In the genomic region with DNA sequence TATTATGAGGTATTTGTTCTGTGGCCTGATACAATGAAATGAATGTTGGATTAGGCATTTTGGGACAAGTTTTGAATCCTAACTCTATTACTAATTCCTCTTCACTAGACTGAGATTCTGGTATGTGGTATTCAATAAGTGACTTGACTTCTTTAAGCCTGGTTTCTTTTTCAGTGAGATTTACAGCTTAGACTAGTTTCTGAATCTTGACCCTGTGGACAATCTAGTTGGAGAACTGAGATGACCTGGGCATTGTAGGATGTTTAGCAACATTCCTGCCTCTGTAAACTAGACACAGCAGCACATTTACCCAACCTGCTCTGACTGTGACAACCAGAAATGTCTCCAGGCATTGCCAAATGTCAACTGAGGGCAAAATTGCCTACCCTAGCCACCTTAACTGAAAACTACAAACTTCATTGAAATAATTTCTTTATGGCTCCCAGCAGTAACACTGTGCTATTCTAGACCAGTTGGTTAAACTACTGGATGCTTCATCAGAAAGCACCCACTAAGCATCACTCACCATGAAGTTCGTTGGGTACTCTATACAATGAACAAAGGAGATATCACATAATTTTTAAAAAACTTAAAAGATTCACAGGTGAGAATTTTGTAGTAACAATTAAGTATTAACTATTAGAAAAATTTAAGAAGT, we compare ENCODE assay signal across 12 cellular contexts. TPM values are rescaled to one million over a fixed set of nuclear protein-coding genes. Genes with fewer than 3 reads are reported as not detected.
A peak's percentile ranks its signal among the peaks of the same experiment; 100 is the strongest.
DNase-seq lines count a peak whose midpoint lies in the region; ATAC-seq lines count a peak whose summit lies in the region.
"Had no signal": no experiment of that assay in that cellular context is flagged by ENCODE, and none has a peak within 500 bp of the region (broad histone marks: within the 10 kb centered on the region; RNA-seq: fewer than 3 reads in every experiment).

No MANE protein-coding gene starts in this region.

- peaks cover 75% of the 10 kb centered on the region for H3K4me1 Mint-ChIP-seq in activated T-cell treated with anti-CD3 and anti-CD28 coated beads, Interleukin-2, amount 50 U/mL, for 24 hours (ENCODE audit: low read depth)
- H3K4me1 Mint-ChIP-seq in IgD-negative memory B cell = peaks cover 54 to 65% (median 55%) of the 10 kb centered on the region in 3 donors

- H3K9me3 Mint-ChIP-seq in activated T-cell treated with anti-CD3 and anti-CD28 coated beads, Interleukin-2, amount 50 U/mL, for 24 hours = no peaks in the 10 kb centered on the region
- no peaks in the 10 kb centered on the region for H3K9me3 Mint-ChIP-seq in IgD-negative memory B cell

- 90% methylated on average over 1 of the region's 1 CpG for WGBS in thymus

- peak overlapping the region; percentile 96 for H3K27ac Mint-ChIP-seq in activated T-cell treated with anti-CD3 and anti-CD28 coated beads, Interleukin-2, amount 50 U/mL, for 24 hours
- peak overlapping the region; percentile 70 to 98 (median 95) for H3K27ac Mint-ChIP-seq in IgD-negative memory B cell

- H3K27ac ChIP-seq in effector memory CD4-positive, alpha-beta T cell (ENCODE audit: insufficient read depth, low read length, poor library complexity, severe bottlenecking) = peak overlapping the region; percentile 89
- H3K27ac ChIP-seq in thymus (ENCODE audit: low read depth) = peak overlapping the region; percentile 82
- H3K27ac ChIP-seq: BLaER1 had no signal

- H3K27me3 Mint-ChIP-seq in activated T-cell treated with anti-CD3 and anti-CD28 coated beads, Interleukin-2, amount 50 U/mL, for 24 hours = no peaks in the 10 kb centered on the region
- H3K27me3 Mint-ChIP-seq in IgD-negative memory B cell = no peaks in the 10 kb centered on the region

- H3K4me3 Mint-ChIP-seq in activated T-cell treated with anti-CD3 and anti-CD28 coated beads, Interleukin-2, amount 50 U/mL, for 24 hours = peak overlapping the region; percentile 75
- H3K4me3 Mint-ChIP-seq in IgD-negative memory B cell = peak overlapping the region; percentile 39 to 89 (median 69)

- no peaks in the 10 kb centered on the region for H3K36me3 ChIP-seq in effector memory CD4-positive, alpha-beta T cell (ENCODE audit: control insufficient read depth, insufficient read depth, low read length)
- H3K36me3 ChIP-seq in thymus (ENCODE audit: control insufficient read depth, insufficient read depth) = no peaks in the 10 kb centered on the region
- H3K36me3 ChIP-seq: BLaER1 had no signal

- no peaks in the 10 kb centered on the region for H3K27me3 ChIP-seq in effector memory CD4-positive, alpha-beta T cell (replicated peaks; ENCODE audit: control insufficient read depth, insufficient read depth, low read length, poor library complexity, severe bottlenecking)
- H3K27me3 ChIP-seq in thymus (ENCODE audit: control insufficient read depth, insufficient read depth) = no peaks in the 10 kb centered on the region
- H3K27me3 ChIP-seq: BLaER1, body of pancreas had no signal

- no peaks in the 10 kb centered on the region for H3K9me3 ChIP-seq in effector memory CD4-positive, alpha-beta T cell (ENCODE audit: control insufficient read depth, low read length)
- no peaks in the 10 kb centered on the region for H3K9me3 ChIP-seq in thymus (ENCODE audit: control insufficient read depth)
- H3K9me3 ChIP-seq: BLaER1, body of pancreas had no signal

- H3K36me3 Mint-ChIP-seq in activated T-cell treated with anti-CD3 and anti-CD28 coated beads, Interleukin-2, amount 50 U/mL, for 24 hours (ENCODE audit: low read depth) = peaks cover 57% of the 10 kb centered on the region
- H3K36me3 Mint-ChIP-seq in IgD-negative memory B cell = peaks cover 4% of the 10 kb centered on the region

- no peak for ATAC-seq in HG02840 (IDR thresholded peaks at IDR 0.05; ENCODE audit: low FRiP score, unreplicated experiment)
- ATAC-seq: body of pancreas had no signal

- peak overlapping the region; percentile 3 for H3K4me3 ChIP-seq in effector memory CD4-positive, alpha-beta T cell (ENCODE audit: insufficient read depth, low read depth, low read length, poor library complexity, severe bottlenecking)
- no peak overlapping the region for H3K4me3 ChIP-seq in thymus (ENCODE audit: low read length)
- H3K4me3 ChIP-seq: BLaER1, body of pancreas had no signal

- H3K4me1 ChIP-seq in effector memory CD4-positive, alpha-beta T cell (ENCODE audit: control insufficient read depth, insufficient read depth, low read length, poor library complexity, severe bottlenecking) = peaks cover 47% of the 10 kb centered on the region
- H3K4me1 ChIP-seq in thymus (ENCODE audit: control insufficient read depth, insufficient read depth, low read length) = peaks cover 7% of the 10 kb centered on the region
- H3K4me1 ChIP-seq: body of pancreas had no signal

- no peak for DNase-seq in activated T-cell treated with anti-CD3 and anti-CD28 coated beads, Interleukin-2, amount 50 U/mL, for 24 hours
- no peak for DNase-seq in activated T-cell treated with anti-CD3 and anti-CD28 coated beads, Interleukin-2, amount 50 U/mL, for 1 hour
- DNase-seq in effector memory CD4-positive, alpha-beta T cell = no peak
- DNase-seq in NK-92 treated with Interleukin-12 subunit alpha and Interleukin-12 subunit beta, amount 100 ng/mL, for 24 hours (lab: John Stamatoyannopoulos, UW) = no peak
- no peak for DNase-seq in T1000 (lab: John Stamatoyannopoulos, UW)
- DNase-seq: body of pancreas, hippocampal formation, SHP77 treated with DMSO at 0.1 percent for 48 hours had no signal

RNA-seq across cellular contexts. Expression of gene PTPRC, which starts 16.8 kb away (rescaled TPM):
- polyA plus RNA-seq in IgD-negative memory B cell (744 TPM), thymus (130 TPM)
